8 cellular contexts compared by ENCODE assay signal in the genomic region with DNA sequence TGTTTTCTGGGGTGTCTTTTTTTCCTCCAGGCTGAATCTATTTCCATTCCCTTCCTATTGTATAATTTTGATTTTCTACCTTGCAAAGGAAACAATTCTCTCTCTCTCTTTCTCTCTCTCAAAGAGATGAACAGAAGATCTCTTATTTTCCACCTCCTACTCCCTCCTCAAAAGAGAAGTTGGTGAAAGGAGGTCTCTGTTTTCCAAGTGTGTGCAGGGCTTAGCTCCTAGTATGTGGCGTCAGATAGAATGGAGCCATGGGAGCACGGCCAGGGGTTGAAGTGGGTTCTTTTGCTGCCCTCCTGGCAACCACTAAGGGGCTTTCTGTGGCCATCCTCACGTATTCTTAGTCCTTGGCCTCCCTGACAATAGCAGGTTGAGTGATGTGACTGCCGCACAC. TPM values are rescaled to one million over a fixed set of nuclear protein-coding genes. Genes with fewer than 3 reads are reported as not detected.
DNase-seq lines count a peak whose midpoint lies in the region; ATAC-seq, FAIRE-seq and TF ChIP-seq lines count a peak whose summit lies in the region.

No MANE protein-coding gene starts in this region.

- no peaks in the 10 kb centered on the region for H3K27me3 Mint-ChIP-seq in T-helper 1 cell treated with Interleukin-12 subunit alpha and Interleukin-12 subunit beta and Interleukin-4 antibody, amounts not matched to agents 30 μg/mL and 1 μg/mL, for 36 hours (ENCODE audit: low read depth)
- H3K27me3 Mint-ChIP-seq in activated naive CD8-positive, alpha-beta T cell treated with anti-CD3 and anti-CD28 coated beads, Interleukin-2, amount 10 ng/mL, durations not matched to agents 7 days and 5 days = no peaks in the 10 kb centered on the region

- no peaks in the 10 kb centered on the region for H3K9me3 Mint-ChIP-seq in T-helper 1 cell treated with Interleukin-12 subunit alpha and Interleukin-12 subunit beta and Interleukin-4 antibody, amounts not matched to agents 30 μg/mL and 1 μg/mL, for 36 hours
- H3K9me3 Mint-ChIP-seq in activated naive CD8-positive, alpha-beta T cell treated with anti-CD3 and anti-CD28 coated beads, Interleukin-2, amount 10 ng/mL, durations not matched to agents 7 days and 5 days = peaks cover 5% of the 10 kb centered on the region

- peak overlapping the region; percentile 100 for H3K4me2 ChIP-seq in keratinocyte (ENCODE audit: control insufficient read depth, extremely low read depth, insufficient read depth, low read depth, low read length)

- H2AFZ ChIP-seq in keratinocyte (ENCODE audit: control insufficient read depth, low read length) = peak overlapping the region; percentile 87

- H3K9me1 ChIP-seq in keratinocyte (ENCODE audit: control insufficient read depth, extremely low read depth, insufficient read depth, low read length) = no peaks in the 10 kb centered on the region

- peak overlapping the region; percentile 92 for H3K4me3 Mint-ChIP-seq in T-helper 1 cell treated with Interleukin-12 subunit alpha and Interleukin-12 subunit beta and Interleukin-4 antibody, amounts not matched to agents 30 μg/mL and 1 μg/mL, for 36 hours
- H3K4me3 Mint-ChIP-seq in activated naive CD8-positive, alpha-beta T cell treated with anti-CD3 and anti-CD28 coated beads, Interleukin-2, amount 10 ng/mL, durations not matched to agents 7 days and 5 days = peak overlapping the region; percentile 93

- H3K36me3 Mint-ChIP-seq in T-helper 1 cell treated with Interleukin-12 subunit alpha and Interleukin-12 subunit beta and Interleukin-4 antibody, amounts not matched to agents 30 μg/mL and 1 μg/mL, for 36 hours (ENCODE audit: low read depth) = peaks cover 7% of the 10 kb centered on the region
- H3K36me3 Mint-ChIP-seq in activated naive CD8-positive, alpha-beta T cell treated with anti-CD3 and anti-CD28 coated beads, Interleukin-2, amount 10 ng/mL, durations not matched to agents 7 days and 5 days = peaks cover 32% of the 10 kb centered on the region

- no peaks in the 10 kb centered on the region for H3K36me3 ChIP-seq in keratinocyte (ENCODE audit: control insufficient read depth in 2 of 2, extremely low read depth in 1 of 2, insufficient read depth in 2 of 2, low read length in 2 of 2)
- no peaks in the 10 kb centered on the region for H3K36me3 ChIP-seq in suprapubic skin

- H3K27me3 ChIP-seq in keratinocyte (ENCODE audit: control insufficient read depth, extremely low read depth, insufficient read depth, low read length) (no peaks in the 10 kb centered on the region), suprapubic skin (no peaks in the 10 kb centered on the region)

- POLR2A ChIA-PET in activated naive CD8-positive, alpha-beta T cell treated with anti-CD3 and anti-CD28 coated beads, Interleukin-2, amount 10 ng/mL, durations not matched to agents 7 days and 5 days (lab: Charles Lee) = interaction anchor here (1.3 to 6.1 kb wide), 5 partner anchors 11 to 71 kb away, joined by 4 to 72 read pairs (median 6); a partner anchor contains a TSS

- H3K9ac ChIP-seq in keratinocyte (ENCODE audit: control insufficient read depth, extremely low read depth, insufficient read depth, low read length) = peak overlapping the region; percentile 84

- H3K27ac Mint-ChIP-seq in T-helper 1 cell treated with Interleukin-12 subunit alpha and Interleukin-12 subunit beta and Interleukin-4 antibody, amounts not matched to agents 30 μg/mL and 1 μg/mL, for 36 hours = peak overlapping the region; percentile 14
- peak overlapping the region; percentile 97 for H3K27ac Mint-ChIP-seq in activated naive CD8-positive, alpha-beta T cell treated with anti-CD3 and anti-CD28 coated beads, Interleukin-2, amount 10 ng/mL, durations not matched to agents 7 days and 5 days

- TF ChIP-seq POLR2A in suprapubic skin (IDR thresholded peaks at IDR 0.05) = no peak

- peaks cover 37% of the 10 kb centered on the region for H3K4me1 ChIP-seq in keratinocyte (ENCODE audit: control insufficient read depth, extremely low read depth, insufficient read depth, low read length)
- H3K4me1 ChIP-seq in suprapubic skin = peaks cover 39% of the 10 kb centered on the region

- dilution Hi-C loops in keratinocyte (cut with MboI; ENCODE audit: extremely low pct_ligation_motif_present, low sequenced_read_pairs) = no loop called here

- peaks cover 38% of the 10 kb centered on the region for H3K4me1 Mint-ChIP-seq in T-helper 1 cell treated with Interleukin-12 subunit alpha and Interleukin-12 subunit beta and Interleukin-4 antibody, amounts not matched to agents 30 μg/mL and 1 μg/mL, for 36 hours (ENCODE audit: low read depth)
- peaks cover 37% of the 10 kb centered on the region for H3K4me1 Mint-ChIP-seq in activated naive CD8-positive, alpha-beta T cell treated with anti-CD3 and anti-CD28 coated beads, Interleukin-2, amount 10 ng/mL, durations not matched to agents 7 days and 5 days

- TF ChIP-seq CTCF in keratinocyte (optimal IDR thresholded peaks at IDR 0.05 in 1 of 3, IDR thresholded peaks at IDR 0.05 in 1 of 3, conservative IDR thresholded peaks at IDR 0.05 in 1 of 3; ENCODE audit: extremely low read depth in 1 of 3, insufficient read depth in 2 of 3, low read length in 3 of 3) (no peak), suprapubic skin (IDR thresholded peaks at IDR 0.05) (no peak)

- no peak for TF ChIP-seq EP300 in suprapubic skin (IDR thresholded peaks at IDR 0.05)

- 7% methylated on average over 4 of the region's 4 CpGs for WGBS in suprapubic skin

- no peak for ATAC-seq in activated naive CD8-positive, alpha-beta T cell treated with anti-CD3 and anti-CD28 coated beads, Interleukin-2, amount 10 ng/mL, durations not matched to agents 7 days and 5 days (ENCODE audit: low read depth)
- ATAC-seq in GM19023 (IDR thresholded peaks at IDR 0.05; ENCODE audit: unreplicated experiment) = no peak

- FAIRE-seq in keratinocyte (lab: Jason Lieb, UNC) = no peak

- H3K4me3 ChIP-seq in keratinocyte (ENCODE audit: control insufficient read depth in 2 of 3, extremely low read depth in 1 of 3, insufficient read depth in 2 of 3, low read depth in 1 of 3, low read length in 3 of 3) (peak overlapping the region; percentile 55 to 92 (median 90)), suprapubic skin (peak overlapping the region; percentile 61)

- no peaks in the 10 kb centered on the region for H3K79me2 ChIP-seq in keratinocyte (ENCODE audit: control insufficient read depth, insufficient read depth, low read length)

- H4K20me1 ChIP-seq in keratinocyte (ENCODE audit: control insufficient read depth, extremely low read depth, insufficient read depth, low read length) = no peaks in the 10 kb centered on the region

- H3K9me3 ChIP-seq in keratinocyte (ENCODE audit: control insufficient read depth, low read depth, low read length) = no peaks in the 10 kb centered on the region
- no peaks in the 10 kb centered on the region for H3K9me3 ChIP-seq in suprapubic skin

- peak overlapping the region; percentile 74 for H3K27ac ChIP-seq in keratinocyte (ENCODE audit: control insufficient read depth, insufficient read depth, low read length)
- peak overlapping the region; percentile 75 for H3K27ac ChIP-seq in suprapubic skin

- no peak for DNase-seq in T-helper 1 cell
- no peak for DNase-seq in activated naive CD8-positive, alpha-beta T cell treated with anti-CD3 and anti-CD28 coated beads, Interleukin-2, amount 10 ng/mL, durations not matched to agents 7 days and 5 days
- no peak for DNase-seq in keratinocyte (ENCODE audit: low read depth, low spot score)
- DNase-seq in suprapubic skin (ENCODE audit: low spot score in 2 of 2) = no peak
- no peak for DNase-seq in NCI-H1417 (lab: John Stamatoyannopoulos, UW)
- DNase-seq in MV-4-11 (lab: John Stamatoyannopoulos, UW) = no peak

RNA-seq across cellular contexts. Expression of a gene that starts 0.5 kb away (rescaled TPM):
- 10 to 100 TPM; 17.3 to 17.5 TPM for total RNA-seq in activated naive CD8-positive, alpha-beta T cell treated with anti-CD3 and anti-CD28 coated beads, Interleukin-2, amount 10 ng/mL, durations not matched to agents 7 days and 5 days
- polyA plus RNA-seq in keratinocyte = 13.7 to 20.5 TPM (median 15.8 TPM) in 3 replicates
- 9.3 TPM for polyA plus RNA-seq in keratinocyte (2011; ENCODE audit: low read depth)
- 7.8 and 18.6 TPM in 2 replicates for polyA plus RNA-seq in keratinocyte (2011; cell fraction: cytosol; rRNA removed)
- 18.8 and 22.5 TPM in 2 replicates for polyA plus RNA-seq in keratinocyte (2011; cell fraction: nucleus; rRNA removed)
- 3.1 and 7.6 TPM in 2 replicates for polyA plus RNA-seq in keratinocyte (2012; ENCODE audit: low replicate concordance)
- polyA minus RNA-seq in keratinocyte = 2.3 to 14.3 TPM (median 11.6 TPM) in 3 replicates
- 7.1 TPM for polyA minus RNA-seq in keratinocyte (2011; cell fraction: cytosol; rRNA and poly(A)+ RNA removed)
- polyA minus RNA-seq in keratinocyte (2011; cell fraction: nucleus; rRNA and poly(A)+ RNA removed) = 3.9 and 6.8 TPM in 2 replicates
- 1 to 10 TPM; 5.0 to 8.4 (median 7.2) TPM for total RNA-seq in suprapubic skin

RNA-seq across cellular contexts. Expression of a gene that starts 28.8 kb away (rescaled TPM):
- 1 to 10 TPM; 1.5 to 2.7 TPM for total RNA-seq in activated naive CD8-positive, alpha-beta T cell treated with anti-CD3 and anti-CD28 coated beads, Interleukin-2, amount 10 ng/mL, durations not matched to agents 7 days and 5 days
- polyA plus RNA-seq in keratinocyte = 3.9 to 5.2 TPM (median 4.5 TPM) in 3 replicates
- not detected for polyA plus RNA-seq in keratinocyte (2011; ENCODE audit: low read depth)
- polyA plus RNA-seq in keratinocyte (2011; cell fraction: cytosol; rRNA removed) = 2.4 and 3.5 TPM in 2 replicates
- polyA plus RNA-seq in keratinocyte (2011; cell fraction: nucleus; rRNA removed) = 3.9 and 6.1 TPM in 2 replicates
- polyA plus RNA-seq in keratinocyte (2012; ENCODE audit: low replicate concordance) = 0.61 and 3.2 TPM in 2 replicates
- 1.7 to 3.9 TPM (median 1.9 TPM) in 3 replicates for polyA minus RNA-seq in keratinocyte
- 1.3 TPM for polyA minus RNA-seq in keratinocyte (2011; cell fraction: cytosol; rRNA and poly(A)+ RNA removed)
- 1.4 and 3.2 TPM in 2 replicates for polyA minus RNA-seq in keratinocyte (2011; cell fraction: nucleus; rRNA and poly(A)+ RNA removed)
- total RNA-seq in suprapubic skin = 1 to 10 TPM in 3 of 4 donors, under 1 TPM in 1; 0.72 to 4.8 (median 1.9) TPM

RNA-seq across cellular contexts. Expression of a gene that starts 44.6 kb away (rescaled TPM):
- total RNA-seq in activated naive CD8-positive, alpha-beta T cell treated with anti-CD3 and anti-CD28 coated beads, Interleukin-2, amount 10 ng/mL, durations not matched to agents 7 days and 5 days = not detected
- not detected in 3 replicates for polyA plus RNA-seq in keratinocyte
- polyA plus RNA-seq in keratinocyte (2011; ENCODE audit: low read depth) = not detected
- polyA plus RNA-seq in keratinocyte (2011; cell fraction: cytosol; rRNA removed) = not detected in 2 replicates
- polyA plus RNA-seq in keratinocyte (2011; cell fraction: nucleus; rRNA removed) = not detected in 2 replicates
- polyA plus RNA-seq in keratinocyte (2012; ENCODE audit: low replicate concordance) = 0.17 TPM in 1 of 2 replicates, not detected in the other
- not detected in 3 replicates for polyA minus RNA-seq in keratinocyte
- polyA minus RNA-seq in keratinocyte (2011; cell fraction: cytosol; rRNA and poly(A)+ RNA removed) = not detected
- polyA minus RNA-seq in keratinocyte (2011; cell fraction: nucleus; rRNA and poly(A)+ RNA removed) = not detected in 2 replicates
- total RNA-seq in suprapubic skin = not detected

RNA-seq across cellular contexts. Expression of a gene that starts 59.6 kb away (rescaled TPM):
- total RNA-seq in activated naive CD8-positive, alpha-beta T cell treated with anti-CD3 and anti-CD28 coated beads, Interleukin-2, amount 10 ng/mL, durations not matched to agents 7 days and 5 days = 10 to 100 TPM; 33.1 to 36.4 TPM
- 23.2 to 34.6 TPM (median 26.3 TPM) in 3 replicates for polyA plus RNA-seq in keratinocyte
- polyA plus RNA-seq in keratinocyte (2011; ENCODE audit: low read depth) = 18.1 TPM
- 16.9 and 24.3 TPM in 2 replicates for polyA plus RNA-seq in keratinocyte (2011; cell fraction: cytosol; rRNA removed)
- polyA plus RNA-seq in keratinocyte (2011; cell fraction: nucleus; rRNA removed) = 33.4 and 40.9 TPM in 2 replicates
- 9.0 and 22.9 TPM in 2 replicates for polyA plus RNA-seq in keratinocyte (2012; ENCODE audit: low replicate concordance)
- 22.9 to 38.1 TPM (median 28.5 TPM) in 3 replicates for polyA minus RNA-seq in keratinocyte
- 17.1 TPM for polyA minus RNA-seq in keratinocyte (2011; cell fraction: cytosol; rRNA and poly(A)+ RNA removed)
- polyA minus RNA-seq in keratinocyte (2011; cell fraction: nucleus; rRNA and poly(A)+ RNA removed) = 14.8 and 27.5 TPM in 2 replicates
- 10 to 100 TPM; 12.3 to 21.7 (median 16.8) TPM for total RNA-seq in suprapubic skin
